ENCODE assay signal across 1 cellular context in the genomic region with DNA sequence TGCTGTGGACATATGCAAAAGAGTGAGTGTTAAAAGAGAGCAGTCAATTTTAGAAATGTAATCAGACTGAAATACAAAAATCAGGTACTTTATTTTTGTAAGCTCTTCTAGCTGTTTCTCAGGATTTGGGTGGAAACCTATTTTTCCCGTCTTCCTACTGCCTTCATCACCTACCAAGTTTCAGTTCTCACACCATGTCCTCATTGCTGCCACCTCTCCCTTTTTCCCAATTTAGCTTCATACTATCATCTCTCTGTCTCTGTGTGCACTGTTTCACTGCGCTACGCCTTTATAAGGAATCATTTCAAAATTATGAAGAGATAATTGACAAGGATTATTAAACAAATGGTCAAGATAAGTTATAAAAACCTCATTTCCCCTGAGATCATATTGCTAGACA.
TF ChIP-seq lines count a peak whose summit lies in the region.

No MANE protein-coding gene starts in this region.

TF ChIP-seq in WTC11, 78 proteins besides CTCF, POLR2A, EP300 and RAD21 (continued from another document):
- TF ChIP-seq, protein P1, sequence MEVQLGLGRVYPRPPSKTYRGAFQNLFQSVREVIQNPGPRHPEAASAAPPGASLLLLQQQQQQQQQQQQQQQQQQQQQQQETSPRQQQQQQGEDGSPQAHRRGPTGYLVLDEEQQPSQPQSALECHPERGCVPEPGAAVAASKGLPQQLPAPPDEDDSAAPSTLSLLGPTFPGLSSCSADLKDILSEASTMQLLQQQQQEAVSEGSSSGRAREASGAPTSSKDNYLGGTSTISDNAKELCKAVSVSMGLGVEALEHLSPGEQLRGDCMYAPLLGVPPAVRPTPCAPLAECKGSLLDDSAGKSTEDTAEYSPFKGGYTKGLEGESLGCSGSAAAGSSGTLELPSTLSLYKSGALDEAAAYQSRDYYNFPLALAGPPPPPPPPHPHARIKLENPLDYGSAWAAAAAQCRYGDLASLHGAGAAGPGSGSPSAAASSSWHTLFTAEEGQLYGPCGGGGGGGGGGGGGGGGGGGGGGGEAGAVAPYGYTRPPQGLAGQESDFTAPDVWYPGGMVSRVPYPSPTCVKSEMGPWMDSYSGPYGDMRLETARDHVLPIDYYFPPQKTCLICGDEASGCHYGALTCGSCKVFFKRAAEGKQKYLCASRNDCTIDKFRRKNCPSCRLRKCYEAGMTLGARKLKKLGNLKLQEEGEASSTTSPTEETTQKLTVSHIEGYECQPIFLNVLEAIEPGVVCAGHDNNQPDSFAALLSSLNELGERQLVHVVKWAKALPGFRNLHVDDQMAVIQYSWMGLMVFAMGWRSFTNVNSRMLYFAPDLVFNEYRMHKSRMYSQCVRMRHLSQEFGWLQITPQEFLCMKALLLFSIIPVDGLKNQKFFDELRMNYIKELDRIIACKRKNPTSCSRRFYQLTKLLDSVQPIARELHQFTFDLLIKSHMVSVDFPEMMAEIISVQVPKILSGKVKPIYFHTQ (CRISPR knock-in tag; IDR thresholded peaks at IDR 0.05) = no peak
- TF ChIP-seq, protein P2, sequence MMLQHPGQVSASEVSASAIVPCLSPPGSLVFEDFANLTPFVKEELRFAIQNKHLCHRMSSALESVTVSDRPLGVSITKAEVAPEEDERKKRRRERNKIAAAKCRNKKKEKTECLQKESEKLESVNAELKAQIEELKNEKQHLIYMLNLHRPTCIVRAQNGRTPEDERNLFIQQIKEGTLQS (CRISPR knock-in tag; conservative IDR thresholded peaks at IDR 0.05) = no peak
